24 cellular contexts compared by ENCODE assay signal in genomic region chr17:16066125-16066524, GRCh38.
DNase-seq lines count a peak whose midpoint lies in the region; ATAC-seq and TF ChIP-seq lines count a peak whose summit lies in the region.
"Had no signal": no experiment of that assay in that cellular context is flagged by ENCODE, and none has a peak within 500 bp of the region (broad histone marks: within the 10 kb centered on the region; RNA-seq: fewer than 3 reads in every experiment).

No MANE protein-coding gene starts in this region.

- H3K27ac ChIP-seq in endodermal cell (ENCODE audit: low read depth, low read length): no peak overlapping the region
- H3K27ac ChIP-seq: SJCRH30 had no signal

- POLR2A ChIA-PET in activated CD8-positive, alpha-beta T cell treated with anti-CD3 and anti-CD28 coated beads for 36 hours (lab: Charles Lee): no interaction called here
- POLR2A ChIA-PET in activated CD8-positive, alpha-beta T cell treated with anti-CD3 and anti-CD28 coated beads, Interleukin-2, amount 10 ng/mL, durations not matched to agents 7 days and 5 days (lab: Charles Lee): no interaction called here

- no peak overlapping the region for H3K4me3 ChIP-seq in endodermal cell (ENCODE audit: low read length)
- H3K4me3 ChIP-seq: HAP-1, MG63, SJCRH30 had no signal

- CTCF ChIA-PET in activated CD8-positive, alpha-beta T cell treated with anti-CD3 and anti-CD28 coated beads for 36 hours (lab: Charles Lee): no interaction called here
- CTCF ChIA-PET in activated CD8-positive, alpha-beta T cell treated with anti-CD3 and anti-CD28 coated beads, Interleukin-2, amount 10 ng/mL, durations not matched to agents 7 days and 5 days (lab: Charles Lee): no interaction called here

- no peaks in the 10 kb centered on the region for H3K9me3 ChIP-seq in endodermal cell (ENCODE audit: control insufficient read depth, low read length)
- H3K9me3 ChIP-seq: HAP-1, MG63, SJCRH30 had no signal

- no peak overlapping the region for H3K9ac ChIP-seq in endodermal cell (ENCODE audit: extremely low read depth, low read length, poor library complexity, severe bottlenecking)

- H3K36me3 ChIP-seq in endodermal cell (ENCODE audit: control insufficient read depth, insufficient read depth, low read length): peaks cover 90% of the 10 kb centered on the region

- TF ChIP-seq CTCF in activated CD8-positive, alpha-beta T cell treated with anti-CD3 and anti-CD28 coated beads for 36 hours (IDR thresholded peaks at IDR 0.05): no peak
- TF ChIP-seq CTCF in natural killer cell (IDR thresholded peaks at IDR 0.05) (no peak), endodermal cell (conservative IDR thresholded peaks at IDR 0.05) (no peak)

- peaks cover 9% of the 10 kb centered on the region for H3K4me1 Mint-ChIP-seq in activated CD8-positive, alpha-beta T cell treated with anti-CD3 and anti-CD28 coated beads for 36 hours (ENCODE audit: low read depth)
- no peaks in the 10 kb centered on the region for H3K4me1 Mint-ChIP-seq in activated CD8-positive, alpha-beta T cell treated with anti-CD3 and anti-CD28 coated beads, Interleukin-2, amount 10 ng/mL, durations not matched to agents 7 days and 5 days (ENCODE audit: low read depth)
- H3K4me1 Mint-ChIP-seq in natural killer cell (peaks cover 0 to 8% of the 10 kb centered on the region in 2 donors), endodermal cell (no peaks in the 10 kb centered on the region)
- H3K4me1 Mint-ChIP-seq in natural killer cell treated with Interleukin-12 subunit alpha and Interleukin-12 subunit beta and Interleukin-15 and Interleukin-18, amount 100 ng/mL, for 72 hours (ENCODE audit: low read depth in 2 of 2): peaks cover 2 to 7% of the 10 kb centered on the region in 2 donors

- H3K27me3 ChIP-seq in endodermal cell (ENCODE audit: control insufficient read depth, insufficient read depth, low read length, poor library complexity, severe bottlenecking): no peaks in the 10 kb centered on the region
- H3K27me3 ChIP-seq: MG63, SJCRH30 had no signal

- peaks cover 58% of the 10 kb centered on the region for H3K36me3 Mint-ChIP-seq in activated CD8-positive, alpha-beta T cell treated with anti-CD3 and anti-CD28 coated beads for 36 hours (ENCODE audit: low read depth)
- peaks cover 75% of the 10 kb centered on the region for H3K36me3 Mint-ChIP-seq in activated CD8-positive, alpha-beta T cell treated with anti-CD3 and anti-CD28 coated beads, Interleukin-2, amount 10 ng/mL, durations not matched to agents 7 days and 5 days (ENCODE audit: low read depth)
- H3K36me3 Mint-ChIP-seq in natural killer cell (peaks cover 28% of the 10 kb centered on the region), endodermal cell (ENCODE audit: low read depth) (peaks cover 90% of the 10 kb centered on the region)
- H3K36me3 Mint-ChIP-seq in natural killer cell treated with Interleukin-12 subunit alpha and Interleukin-12 subunit beta and Interleukin-15 and Interleukin-18, amount 100 ng/mL, for 72 hours: peaks cover 44% of the 10 kb centered on the region

- DNase-seq in activated CD8-positive, alpha-beta T cell treated with anti-CD3 and anti-CD28 coated beads for 36 hours: no peak
- DNase-seq in activated CD8-positive, alpha-beta T cell treated with anti-CD3 and anti-CD28 coated beads, Interleukin-2, amount 10 ng/mL, durations not matched to agents 7 days and 5 days: no peak
- DNase-seq in natural killer cell (no peak), endodermal cell (no peak), SW 1271 (lab: John Stamatoyannopoulos, UW) (no peak)
- DNase-seq in natural killer cell treated with Interleukin-12 subunit alpha and Interleukin-12 subunit beta and Interleukin-15 and Interleukin-18, amount 100 ng/mL, for 72 hours (ENCODE audit: low spot score): no peak
- no peak for DNase-seq in stimulated activated naive CD8-positive, alpha-beta T cell treated with anti-CD3 and anti-CD28 coated beads, Interleukin-15, Interleukin-2, amounts not matched to agents 100 U/mL and 50 U/mL, for 24 hours
- DNase-seq: 8988T; ACHN; COR-L47; DMS53; GOT3; HFFc6; KBM-7; MG63; NCI-H2029; NCI-H446 treated with DMSO at 0.1 percent for 48 hours; NCI-H526; NCI-H82; NK-92 treated with Interleukin-12 subunit alpha and Interleukin-12 subunit beta, amount 100 ng/mL, for 24 hours; PC-3; SJCRH30 had no signal

- no peaks in the 10 kb centered on the region for H3K4me1 ChIP-seq in endodermal cell (ENCODE audit: control insufficient read depth, insufficient read depth, low read length)
- H3K4me1 ChIP-seq: HAP-1, SJCRH30 had no signal

- H3K9me3 Mint-ChIP-seq in activated CD8-positive, alpha-beta T cell treated with anti-CD3 and anti-CD28 coated beads for 36 hours: no peaks in the 10 kb centered on the region
- H3K9me3 Mint-ChIP-seq in activated CD8-positive, alpha-beta T cell treated with anti-CD3 and anti-CD28 coated beads, Interleukin-2, amount 10 ng/mL, durations not matched to agents 7 days and 5 days (ENCODE audit: insufficient read depth): no peaks in the 10 kb centered on the region
- H3K9me3 Mint-ChIP-seq in natural killer cell: no peaks in the 10 kb centered on the region
- H3K9me3 Mint-ChIP-seq in natural killer cell treated with Interleukin-12 subunit alpha and Interleukin-12 subunit beta and Interleukin-15 and Interleukin-18, amount 100 ng/mL, for 72 hours: no peaks in the 10 kb centered on the region
- H3K9me3 Mint-ChIP-seq in endodermal cell: no peaks in the 10 kb centered on the region
- H3K9me3 Mint-ChIP-seq: HFFc6 had no signal

- no peak overlapping the region for H3K4me3 Mint-ChIP-seq in activated CD8-positive, alpha-beta T cell treated with anti-CD3 and anti-CD28 coated beads for 36 hours
- H3K4me3 Mint-ChIP-seq in activated CD8-positive, alpha-beta T cell treated with anti-CD3 and anti-CD28 coated beads, Interleukin-2, amount 10 ng/mL, durations not matched to agents 7 days and 5 days: no peak overlapping the region
- H3K4me3 Mint-ChIP-seq in natural killer cell: no peak overlapping the region
- no peak overlapping the region for H3K4me3 Mint-ChIP-seq in natural killer cell treated with Interleukin-12 subunit alpha and Interleukin-12 subunit beta and Interleukin-15 and Interleukin-18, amount 100 ng/mL, for 72 hours
- no peak overlapping the region for H3K4me3 Mint-ChIP-seq in endodermal cell
- H3K4me3 Mint-ChIP-seq: HFFc6 had no signal

- WGBS in endodermal cell (ENCODE audit: insufficient coverage in 1 of 2, insufficient read length in 1 of 2), 2 experiments: 80 to 90% methylated on average over 1 to 4 of the region's 4 CpGs

- ATAC-seq in activated CD8-positive, alpha-beta T cell treated with anti-CD3 and anti-CD28 coated beads for 36 hours: no peak
- no peak for ATAC-seq in activated CD8-positive, alpha-beta T cell treated with anti-CD3 and anti-CD28 coated beads, Interleukin-2, amount 10 ng/mL, durations not matched to agents 7 days and 5 days
- no peak for ATAC-seq in natural killer cell
- ATAC-seq in natural killer cell treated with Interleukin-12 subunit alpha and Interleukin-12 subunit beta and Interleukin-15 and Interleukin-18, amount 100 ng/mL, for 72 hours: no peak
- no peak for ATAC-seq in stimulated activated naive CD8-positive, alpha-beta T cell treated with anti-CD3 and anti-CD28 coated beads, Interleukin-15, Interleukin-2, amounts not matched to agents 100 U/mL and 50 U/mL, for 24 hours
- ATAC-seq: PC-3, Right ventricle myocardium inferior had no signal

- H3K27me3 Mint-ChIP-seq in activated CD8-positive, alpha-beta T cell treated with anti-CD3 and anti-CD28 coated beads for 36 hours: no peaks in the 10 kb centered on the region
- H3K27me3 Mint-ChIP-seq in activated CD8-positive, alpha-beta T cell treated with anti-CD3 and anti-CD28 coated beads, Interleukin-2, amount 10 ng/mL, durations not matched to agents 7 days and 5 days (ENCODE audit: low read depth): no peaks in the 10 kb centered on the region
- H3K27me3 Mint-ChIP-seq in natural killer cell (ENCODE audit: low read depth in 2 of 2): no peaks in the 10 kb centered on the region
- no peaks in the 10 kb centered on the region for H3K27me3 Mint-ChIP-seq in natural killer cell treated with Interleukin-12 subunit alpha and Interleukin-12 subunit beta and Interleukin-15 and Interleukin-18, amount 100 ng/mL, for 72 hours
- H3K27me3 Mint-ChIP-seq in endodermal cell (ENCODE audit: insufficient read depth): no peaks in the 10 kb centered on the region

- peak overlapping the region; percentile 29 for H3K27ac Mint-ChIP-seq in activated CD8-positive, alpha-beta T cell treated with anti-CD3 and anti-CD28 coated beads for 36 hours
- H3K27ac Mint-ChIP-seq in activated CD8-positive, alpha-beta T cell treated with anti-CD3 and anti-CD28 coated beads, Interleukin-2, amount 10 ng/mL, durations not matched to agents 7 days and 5 days: no peak overlapping the region
- H3K27ac Mint-ChIP-seq in natural killer cell (peak overlapping the region; percentile 23 to 25), endodermal cell (peak overlapping the region; percentile 2)
- H3K27ac Mint-ChIP-seq in natural killer cell treated with Interleukin-12 subunit alpha and Interleukin-12 subunit beta and Interleukin-15 and Interleukin-18, amount 100 ng/mL, for 72 hours: no peak overlapping the region
- H3K27ac Mint-ChIP-seq: HFFc6 had no signal

- intact Hi-C loops in activated CD8-positive, alpha-beta T cell treated with anti-CD3 and anti-CD28 coated beads for 36 hours (cut with micrococcal nuclease): no loop called here
- intact Hi-C loops in natural killer cell (cut with micrococcal nuclease): no loop called here

Comparison
In these comparisons a context has a peak if more than half of its experiments do, and no peak if none do; other contexts are left out.
1. H3K27ac Mint-ChIP-seq: peak in activated CD8-positive, alpha-beta T cell treated with anti-CD3 and anti-CD28 coated beads for 36 hours (single experiment), natural killer cell (2 of 2) and endodermal cell (single experiment); none in activated CD8-positive, alpha-beta T cell treated with anti-CD3 and anti-CD28 coated beads, Interleukin-2, amount 10 ng/mL, durations not matched to agents 7 days and 5 days (single experiment) and natural killer cell treated with Interleukin-12 subunit alpha and Interleukin-12 subunit beta and Interleukin-15 and Interleukin-18, amount 100 ng/mL, for 72 hours (0 of 2).